In genomic region chr10:68105820-68106219, GRCh38 we compare ENCODE assay signal across 1 cellular context.
TF ChIP-seq lines count a peak whose summit lies in the region.

No MANE protein-coding gene starts in this region.

TF ChIP-seq in K562, 482 proteins besides CTCF, POLR2A, EP300 and RAD21:
- no peak for TF ChIP-seq RBM34 (IDR thresholded peaks at IDR 0.05; ENCODE audit: borderline replicate concordance, insufficient read depth, low read length)
- TF ChIP-seq NBN (IDR thresholded peaks at IDR 0.05; ENCODE audit: low read depth) = no peak
- TF ChIP-seq FOXJ3 (CRISPR knock-in tag; IDR thresholded peaks at IDR 0.05) = no peak
- peak; percentile 33; the same call in 1 of the 2 replicates for TF ChIP-seq NFE2 (IDR thresholded peaks at IDR 0.05; ENCODE audit: low read depth)
- no peak for TF ChIP-seq KLF16 (IDR thresholded peaks at IDR 0.05)
- no peak for TF ChIP-seq PHB (CRISPR knock-in tag; IDR thresholded peaks at IDR 0.05)
- TF ChIP-seq BMI1 (IDR thresholded peaks at IDR 0.05; ENCODE audit: low read length) = peak; percentile 19; the same call in 1 of the 2 replicates
- TF ChIP-seq ZNF766 (CRISPR knock-in tag; conservative IDR thresholded peaks at IDR 0.05) = no peak
